In genomic region chr13:50386527-50387123, GRCh38 we compare ENCODE assay signal across 9 cellular contexts.
A peak's percentile ranks its signal among the peaks of the same experiment; 100 is the strongest.
DNase-seq lines count a peak whose midpoint lies in the region; ATAC-seq, FAIRE-seq and TF ChIP-seq lines count a peak whose summit lies in the region.
"Had no signal": no experiment of that assay in that cellular context is flagged by ENCODE, and none has a peak within 500 bp of the region (broad histone marks: within the 10 kb centered on the region; RNA-seq: fewer than 3 reads in every experiment).

No MANE protein-coding gene starts in this region.

- ATAC-seq in K562: peak; percentile 31
- no peak for ATAC-seq in GM18511 (IDR thresholded peaks at IDR 0.05; ENCODE audit: unreplicated experiment)

- dilution Hi-C loops in mammary epithelial cell (cut with HindIII; ENCODE audit: low sequenced_read_pairs): loop anchor here (25.0 kb wide), 1 partner anchor 401 kb away; no protein-coding TSS in a partner anchor

- BruUV-seq in K562 (replicated peaks; lab: Mats Ljungman, UMichigan): no TSS peak
- BruUV-seq in mammary epithelial cell (replicated peaks; lab: Mats Ljungman, UMichigan): no TSS peak

- H4K20me1 ChIP-seq in K562 (replicated peaks; ENCODE audit: control insufficient read depth, insufficient read depth, low read length) (no peaks in the 10 kb centered on the region), mammary epithelial cell (ENCODE audit: insufficient read depth, low read length) (no peaks in the 10 kb centered on the region)

- H3K4me1 ChIP-seq in K562 (replicated peaks in 1 of 2; ENCODE audit: control insufficient read depth in 2 of 2, insufficient read depth in 2 of 2, low read length in 2 of 2) (peaks cover 0 to 16% of the 10 kb centered on the region in 2 experiments; a peak in 2 of 5 replicates), kidney (ENCODE audit: control insufficient read depth in 1 of 2, insufficient read depth in 1 of 2, low read depth in 1 of 2, low read length in 2 of 2) (peaks cover 0 to 4% of the 10 kb centered on the region in 2 donors), mammary epithelial cell (ENCODE audit: insufficient read depth, low read length) (no peaks in the 10 kb centered on the region)
- H3K4me1 ChIP-seq: testis had no signal

- H2AFZ ChIP-seq in K562 (ENCODE audit: low read depth, low read length) (no peak overlapping the region), mammary epithelial cell (ENCODE audit: low read depth, low read length) (no peak overlapping the region)

- intact Hi-C loops in K562 (cut with micrococcal nuclease): loop anchor here (5.0 kb wide), 2 partner anchors 299 to 416 kb away; no protein-coding TSS in a partner anchor
- intact Hi-C loops in kidney (cut with DNase I): no loop called here
- intact Hi-C loops in mammary epithelial cell (cut with micrococcal nuclease): no loop called here

- in situ Hi-C loops in K562 (cut with MboI): no loop called here
- in situ Hi-C loops in mammary epithelial cell (cut with MboI; ENCODE audit: low sequenced_read_pairs in 2 of 2): no loop called here

- TF ChIP-seq CTCF in K562 (IDR thresholded peaks at IDR 0.05 in 2 of 3, conservative IDR thresholded peaks at IDR 0.05 in 1 of 3; ENCODE audit: insufficient read depth in 2 of 3, low read depth in 1 of 3, low read length in 3 of 3): no peak
- TF ChIP-seq CTCF in kidney (IDR thresholded peaks at IDR 0.05; ENCODE audit: borderline replicate concordance, extremely low read depth, insufficient read depth): no peak
- no peak for TF ChIP-seq CTCF in mammary epithelial cell (conservative IDR thresholded peaks at IDR 0.05 in 1 of 2, IDR thresholded peaks at IDR 0.05 in 1 of 2; ENCODE audit: extremely low read depth in 1 of 2, insufficient read depth in 1 of 2, low read depth in 1 of 2, low read length in 2 of 2)

- no peak for TF ChIP-seq RAD21 in K562 (CRISPR knock-in tag; conservative IDR thresholded peaks at IDR 0.05 in 1 of 2, IDR thresholded peaks at IDR 0.05 in 1 of 2)

- H3K27ac ChIP-seq in K562 (ENCODE audit: extremely low read depth, low read depth, low read length) (no peak overlapping the region), kidney (ENCODE audit: low read depth in 2 of 2, low read length in 2 of 2) (peak overlapping the region; percentile 26 to 44), temporal lobe (ENCODE audit: low read depth, low read length) (peak overlapping the region; percentile 66), mammary epithelial cell (ENCODE audit: insufficient read depth, low read depth, low read length) (no peak overlapping the region)

- FAIRE-seq in K562 (lab: Jason Lieb, UNC) (no peak), kidney (lab: Jason Lieb, UNC) (no peak)

- TF ChIP-seq EP300 in K562 (IDR thresholded peaks at IDR 0.05; ENCODE audit: low read length): no peak

- DNase-seq in M059J (ENCODE audit: low read depth) (peak; percentile 44), K562 (ENCODE audit: extremely low read depth in 1 of 4, low spot score in 3 of 4) (no peak), kidney (no peak), cerebellar cortex (ENCODE audit: low spot score) (no peak), mammary epithelial cell (no peak), NCI-H1930 (lab: John Stamatoyannopoulos, UW) (no peak)

- H3K27me3 ChIP-seq in K562 (ENCODE audit: control insufficient read depth in 2 of 2, insufficient read depth in 2 of 2, low read length in 2 of 2) (no peaks in the 10 kb centered on the region), mammary epithelial cell (ENCODE audit: insufficient read depth, low read length) (no peaks in the 10 kb centered on the region)
- H3K27me3 ChIP-seq: testis had no signal

- TF ChIP-seq POLR2A in K562 (conservative IDR thresholded peaks at IDR 0.05): no peak

- WGBS in K562 (ENCODE audit: insufficient coverage, low coverage, missing lambda C conversion rate): 80% methylated on average over 10 of the region's 10 CpGs
- 95% methylated on average over 10 of the region's 10 CpGs for WGBS in mammary epithelial cell (ENCODE audit: low coverage, missing lambda C conversion rate)

- H3K4me2 ChIP-seq in K562 (ENCODE audit: insufficient read depth, low read length) (no peak overlapping the region), mammary epithelial cell (ENCODE audit: insufficient read depth, low read depth, low read length) (no peak overlapping the region)

- H3K4me3 ChIP-seq in K562 (no peak overlapping the region), kidney (ENCODE audit: low read length in 2 of 2) (no peak overlapping the region), mammary epithelial cell (replicated peaks in 1 of 3; ENCODE audit: insufficient read depth in 1 of 3, low read depth in 2 of 3, low read length in 3 of 3) (no peak overlapping the region)
- H3K4me3 ChIP-seq: testis had no signal

- no peaks in the 10 kb centered on the region for H3K36me3 ChIP-seq in K562 (ENCODE audit: control insufficient read depth, insufficient read depth, low read length)
- no peaks in the 10 kb centered on the region for H3K36me3 ChIP-seq in kidney (ENCODE audit: control insufficient read depth in 1 of 2, insufficient read depth in 2 of 2, low read length in 2 of 2)
- H3K36me3 ChIP-seq in mammary epithelial cell (ENCODE audit: insufficient read depth, low read length): no peaks in the 10 kb centered on the region

- H3K79me2 ChIP-seq in K562 (ENCODE audit: control insufficient read depth, insufficient read depth, low read length) (no peaks in the 10 kb centered on the region), mammary epithelial cell (ENCODE audit: insufficient read depth, low read length) (no peaks in the 10 kb centered on the region)

- H3K9me1 ChIP-seq in K562 (ENCODE audit: control insufficient read depth, insufficient read depth, low read length): no peaks in the 10 kb centered on the region

- CTCF ChIA-PET in K562 (lab: Yijun Ruan, JAX; ENCODE audit: low intra/inter-chr PET ratio): no interaction called here
- CTCF ChIA-PET in mammary epithelial cell (lab: Charles Lee; ENCODE audit: low non-redundant PET): no interaction called here

- H3K9ac ChIP-seq in K562 (ENCODE audit: insufficient read depth in 1 of 2, low read depth in 2 of 2, low read length in 2 of 2): no peak overlapping the region
- peak overlapping the region in 1 of 2 donors; percentile 28 for H3K9ac ChIP-seq in kidney (ENCODE audit: low read length in 2 of 2)
- no peak overlapping the region for H3K9ac ChIP-seq in mammary epithelial cell (ENCODE audit: insufficient read depth, low read length)

- POLR2A ChIA-PET in K562 (lab: Yijun Ruan, JAX): interaction anchor here (0.6 to 0.9 kb wide), 4 partner anchors 14 to 298 kb away, joined by 3 to 4 read pairs (median 3); no protein-coding TSS in a partner anchor

- H3K9me3 ChIP-seq in K562 (replicated peaks; ENCODE audit: control insufficient read depth, insufficient read depth, low read depth, low read length) (no peaks in the 10 kb centered on the region), kidney (ENCODE audit: control insufficient read depth in 1 of 2, low read length in 2 of 2) (no peaks in the 10 kb centered on the region), mammary epithelial cell (replicated peaks; ENCODE audit: insufficient read depth, low read length) (no peaks in the 10 kb centered on the region)
- H3K9me3 ChIP-seq: testis had no signal

TF ChIP-seq in K562, 482 proteins besides CTCF, POLR2A, EP300 and RAD21:
- TF ChIP-seq ZNF75A (CRISPR knock-in tag; IDR thresholded peaks at IDR 0.05): no peak
- peak; percentile 80 for TF ChIP-seq HDAC2 (IDR thresholded peaks at IDR 0.05)
- 0 out of 4 replicates have a peak, but pooled peaks of 1 of the 2 experiments have one; percentile 42 for TF ChIP-seq HDAC1 (IDR thresholded peaks at IDR 0.05)

Comparison
In these comparisons a context has a peak if more than half of its experiments do, and no peak if none do; other contexts are left out.
1. H3K27ac ChIP-seq: peak in kidney (2 of 2) and temporal lobe (single experiment); none in K562 (single experiment) and mammary epithelial cell (single experiment).